In the genomic region with DNA sequence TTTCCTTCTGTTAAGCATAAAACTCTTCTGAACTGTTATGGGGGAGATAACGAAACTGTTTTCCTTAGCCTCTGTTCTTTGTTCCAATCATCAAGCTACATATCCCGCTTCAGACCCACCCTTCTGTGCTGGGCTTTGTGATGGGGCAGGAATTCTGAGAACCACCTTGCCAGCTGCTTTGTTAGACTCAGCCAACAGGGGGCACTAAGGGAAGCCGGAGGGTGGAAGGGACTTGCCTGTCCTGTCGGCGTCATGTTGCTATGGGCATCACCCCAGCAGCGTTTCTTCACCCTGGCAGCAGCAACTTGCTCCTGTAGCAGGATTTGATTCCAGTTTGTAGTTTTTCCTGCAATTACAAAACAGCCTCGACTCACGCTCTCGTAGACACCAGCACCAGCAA, we compare ENCODE assay signal across 8 cellular contexts.
A peak's percentile ranks its signal among the peaks of the same experiment; 100 is the strongest.
DNase-seq lines count a peak whose midpoint lies in the region; ATAC-seq and TF ChIP-seq lines count a peak whose summit lies in the region.

No MANE protein-coding gene starts in this region.

- H3K4me3 ChIP-seq in BE2C (ENCODE audit: low read depth, low read length): no peak overlapping the region

- peaks cover 4% of the 10 kb centered on the region; the same call in 1 of the 2 replicates for H3K4me1 ChIP-seq in BE2C

- no peaks in the 10 kb centered on the region for H3K9me3 ChIP-seq in BE2C

- DNase-seq in BE2C (peak; percentile 26), HPDE6-E6E7 (ENCODE audit: extremely low spot score) (peak; percentile 15), UCSD-AML1 (lab: John Stamatoyannopoulos, UW; ENCODE audit: unreplicated experiment) (peak; percentile 29), iPS DF 19.7 (ENCODE audit: low read depth, low spot score) (peak; percentile 47), NCI-H1436 (lab: John Stamatoyannopoulos, UW) (no peak)

- no peaks in the 10 kb centered on the region for H3K27me3 ChIP-seq in BE2C

- H3K36me3 ChIP-seq in BE2C: no peaks in the 10 kb centered on the region

- ATAC-seq in GM18868 (IDR thresholded peaks at IDR 0.05; ENCODE audit: unreplicated experiment): peak; percentile 82
- ATAC-seq in HG03432 (IDR thresholded peaks at IDR 0.05; ENCODE audit: unreplicated experiment): no peak
- ATAC-seq in GM18907 (IDR thresholded peaks at IDR 0.05; ENCODE audit: unreplicated experiment): no peak

- peak; percentile 57 for TF ChIP-seq CTCF in BE2C (IDR thresholded peaks at IDR 0.05; ENCODE audit: low read depth, low read length)
